ENCODE assay signal across 33 cellular contexts in the genomic region with DNA sequence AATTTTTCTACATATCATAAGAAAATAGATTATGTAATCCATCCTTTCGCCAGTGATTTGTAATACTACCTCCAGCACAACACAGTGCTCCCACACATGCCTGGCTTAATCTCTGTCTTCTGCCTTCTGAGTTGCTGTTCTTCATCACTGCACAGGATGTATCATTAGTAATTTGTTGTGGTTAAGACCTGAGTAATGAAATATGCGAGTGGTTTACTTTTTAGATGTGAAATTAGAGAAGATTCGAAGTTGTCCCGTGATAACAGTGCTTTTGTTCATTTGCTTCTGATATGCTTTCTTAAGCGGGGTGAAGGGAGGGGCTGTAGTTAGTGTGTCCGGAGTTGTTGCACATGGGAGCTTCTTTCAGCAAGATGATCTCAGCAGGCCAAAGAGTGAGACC. TPM values are rescaled to one million over a fixed set of nuclear protein-coding genes. Genes with fewer than 3 reads are reported as not detected.
A peak's percentile ranks its signal among the peaks of the same experiment; 100 is the strongest.
DNase-seq lines count a peak whose midpoint lies in the region; ATAC-seq, FAIRE-seq and TF ChIP-seq lines count a peak whose summit lies in the region.
"Had no signal": no experiment of that assay in that cellular context is flagged by ENCODE, and none has a peak within 500 bp of the region (broad histone marks: within the 10 kb centered on the region; RNA-seq: fewer than 3 reads in every experiment).

No MANE protein-coding gene starts in this region.

- peak; percentile 10 for DNase-seq in EH (ENCODE audit: low read depth)
- DNase-seq in NCI-H82 (lab: John Stamatoyannopoulos, UW), result peak; percentile 39
- peak; percentile 18 to 42 for DNase-seq in cardiac fibroblast (ENCODE audit: low read depth in 2 of 2)
- DNase-seq in kidney glomerular epithelial cell (lab: John Stamatoyannopoulos, UW), result peak; percentile 92
- DNase-seq in activated T-helper 2 cell treated with anti-CD3 and anti-CD28 coated beads, Interferon-gamma antibody, Interleukin-2, Interleukin-4, amounts not matched to agents 10 μg/mL and 5 μg/mL and 100 μg/mL, durations not matched to agents 14 hours and 24 hours and 36 hours (ENCODE audit: low spot score), result no peak
- no peak for DNase-seq in putamen (ENCODE audit: low spot score)
- no peak for DNase-seq in psoas muscle
- no peak for DNase-seq in frontal cortex (ENCODE audit: low spot score in 2 of 2)
- DNase-seq: activated CD4-positive, alpha-beta T cell treated with anti-CD3 and anti-CD28 coated beads for 1 hour; activated CD8-positive, alpha-beta T cell treated with anti-CD3 and anti-CD28 coated beads, Interleukin-2, amount 10 ng/mL, durations not matched to agents 7 days and 5 days; activated naive CD4-positive, alpha-beta T cell treated with anti-CD3 and anti-CD28 coated beads for 36 hours; activated T-cell treated with anti-CD3 and anti-CD28 coated beads, Interleukin-2, amount 50 U/mL, for 24 hours; amygdala; caudate nucleus; foreskin melanocyte; hippocampal formation; mesendoderm; naive B cell; NCI-H1436 treated with DMSO at 0.1 percent for 48 hours; NCI-H524 treated with DMSO at 0.1 percent for 48 hours; stimulated activated CD4-positive, alpha-beta T cell treated with anti-CD3 and anti-CD28 coated beads, Interleukin-1b, Interleukin-23, amount 100 ng/mL, for 48 hours; T-cell had no signal

- no peak overlapping the region for H3K27ac Mint-ChIP-seq in activated T-helper 2 cell treated with anti-CD3 and anti-CD28 coated beads, Interferon-gamma antibody, Interleukin-2, Interleukin-4, amounts not matched to agents 10 μg/mL and 5 μg/mL and 100 μg/mL, durations not matched to agents 14 hours and 24 hours and 36 hours
- H3K27ac Mint-ChIP-seq: activated CD8-positive, alpha-beta T cell treated with anti-CD3 and anti-CD28 coated beads, Interleukin-2, amount 10 ng/mL, durations not matched to agents 7 days and 5 days; activated naive CD4-positive, alpha-beta T cell treated with anti-CD3 and anti-CD28 coated beads for 36 hours; activated T-cell treated with anti-CD3 and anti-CD28 coated beads, Interleukin-2, amount 50 U/mL, for 24 hours; naive B cell; stimulated activated effector memory CD8-positive, alpha-beta T cell treated with anti-CD3 and anti-CD28 coated beads, Interleukin-12 subunit alpha, Interleukin-12 subunit beta, amount 100 ng/mL, for 72 hours; T-cell had no signal

- H3K4me1 Mint-ChIP-seq in activated T-helper 2 cell treated with anti-CD3 and anti-CD28 coated beads, Interferon-gamma antibody, Interleukin-2, Interleukin-4, amounts not matched to agents 10 μg/mL and 5 μg/mL and 100 μg/mL, durations not matched to agents 14 hours and 24 hours and 36 hours (ENCODE audit: low read depth), result peaks cover 3% of the 10 kb centered on the region

- no peaks in the 10 kb centered on the region for H3K4me1 ChIP-seq in psoas muscle

- H3K27me3 ChIP-seq in psoas muscle (ENCODE audit: insufficient read depth in 3 of 3, low read length in 2 of 3), result peaks cover 0 to 12% (median 0%) of the 10 kb centered on the region in 3 donors

- no peak overlapping the region for H3K4me3 Mint-ChIP-seq in activated T-helper 2 cell treated with anti-CD3 and anti-CD28 coated beads, Interferon-gamma antibody, Interleukin-2, Interleukin-4, amounts not matched to agents 10 μg/mL and 5 μg/mL and 100 μg/mL, durations not matched to agents 14 hours and 24 hours and 36 hours (ENCODE audit: low read depth)
- H3K4me3 Mint-ChIP-seq: activated CD8-positive, alpha-beta T cell treated with anti-CD3 and anti-CD28 coated beads, Interleukin-2, amount 10 ng/mL, durations not matched to agents 7 days and 5 days; activated naive CD4-positive, alpha-beta T cell treated with anti-CD3 and anti-CD28 coated beads for 36 hours; activated T-cell treated with anti-CD3 and anti-CD28 coated beads, Interleukin-2, amount 50 U/mL, for 24 hours; IgD-negative memory B cell; naive B cell; stimulated activated effector memory CD8-positive, alpha-beta T cell treated with anti-CD3 and anti-CD28 coated beads, Interleukin-12 subunit alpha, Interleukin-12 subunit beta, amount 100 ng/mL, for 72 hours; T-cell had no signal

- no peaks in the 10 kb centered on the region for H3K9me3 ChIP-seq in psoas muscle

- H3K36me3 ChIP-seq in psoas muscle (ENCODE audit: insufficient read depth in 1 of 2, low read depth in 1 of 2), result no peaks in the 10 kb centered on the region

- peaks cover 17% of the 10 kb centered on the region for H3K27me3 Mint-ChIP-seq in activated T-helper 2 cell treated with anti-CD3 and anti-CD28 coated beads, Interferon-gamma antibody, Interleukin-2, Interleukin-4, amounts not matched to agents 10 μg/mL and 5 μg/mL and 100 μg/mL, durations not matched to agents 14 hours and 24 hours and 36 hours (ENCODE audit: low read depth)
- H3K27me3 Mint-ChIP-seq: activated T-cell treated with anti-CD3 and anti-CD28 coated beads, Interleukin-2, amount 50 U/mL, for 24 hours had no signal

- intact Hi-C loops in activated T-helper 2 cell treated with anti-CD3 and anti-CD28 coated beads, Interferon-gamma antibody, Interleukin-2, Interleukin-4, amounts not matched to agents 10 μg/mL and 5 μg/mL and 100 μg/mL, durations not matched to agents 14 hours and 24 hours and 36 hours (cut with micrococcal nuclease), result no loop called here
- intact Hi-C loops in psoas muscle (cut with DNase I), result no loop called here

- ATAC-seq in psoas muscle, result no peak
- ATAC-seq: activated CD8-positive, alpha-beta T cell treated with anti-CD3 and anti-CD28 coated beads, Interleukin-2, amount 10 ng/mL, durations not matched to agents 7 days and 5 days; Right ventricle myocardium inferior; stimulated activated effector memory CD8-positive, alpha-beta T cell treated with anti-CD3 and anti-CD28 coated beads, Interleukin-12 subunit alpha, Interleukin-12 subunit beta, amount 100 ng/mL, for 72 hours; T-cell had no signal

- FAIRE-seq in frontal cortex (lab: Jason Lieb, UNC), result no peak
- FAIRE-seq: D721Med, endothelial cell of umbilical vein, urothelium cell line had no signal

- no peaks in the 10 kb centered on the region for H3K9me3 Mint-ChIP-seq in activated T-helper 2 cell treated with anti-CD3 and anti-CD28 coated beads, Interferon-gamma antibody, Interleukin-2, Interleukin-4, amounts not matched to agents 10 μg/mL and 5 μg/mL and 100 μg/mL, durations not matched to agents 14 hours and 24 hours and 36 hours
- H3K9me3 Mint-ChIP-seq: activated naive CD4-positive, alpha-beta T cell treated with anti-CD3 and anti-CD28 coated beads for 36 hours; activated T-cell treated with anti-CD3 and anti-CD28 coated beads, Interleukin-2, amount 50 U/mL, for 24 hours; IgD-negative memory B cell; naive B cell; stimulated activated effector memory CD8-positive, alpha-beta T cell treated with anti-CD3 and anti-CD28 coated beads, Interleukin-12 subunit alpha, Interleukin-12 subunit beta, amount 100 ng/mL, for 72 hours; T-cell had no signal

- TF ChIP-seq CTCF in cardiac fibroblast (IDR thresholded peaks at IDR 0.05; ENCODE audit: low read depth, low read length) (no peak), psoas muscle (IDR thresholded peaks at IDR 0.05) (no peak)

- WGBS in psoas muscle, 3 donors, result 62 to 79% (median 66%) methylated on average over 6 of the region's 6 CpGs

- H3K4me3 ChIP-seq in cardiac fibroblast (replicated peaks in 1 of 2; ENCODE audit: low read depth in 2 of 2, low read length in 2 of 2), result no peak overlapping the region
- no peak overlapping the region for H3K4me3 ChIP-seq in psoas muscle

- no peaks in the 10 kb centered on the region for H3K36me3 Mint-ChIP-seq in activated T-helper 2 cell treated with anti-CD3 and anti-CD28 coated beads, Interferon-gamma antibody, Interleukin-2, Interleukin-4, amounts not matched to agents 10 μg/mL and 5 μg/mL and 100 μg/mL, durations not matched to agents 14 hours and 24 hours and 36 hours (ENCODE audit: low read depth)
- H3K36me3 Mint-ChIP-seq: IgD-negative memory B cell; naive B cell; stimulated activated effector memory CD8-positive, alpha-beta T cell treated with anti-CD3 and anti-CD28 coated beads, Interleukin-12 subunit alpha, Interleukin-12 subunit beta, amount 100 ng/mL, for 72 hours; T-cell had no signal

- H3K27ac ChIP-seq in psoas muscle, result no peak overlapping the region

RNA-seq across cellular contexts. Expression of gene KRT85, which starts 18.1 kb away (rescaled TPM):
- total RNA-seq in activated T-helper 2 cell treated with anti-CD3 and anti-CD28 coated beads, Interferon-gamma antibody, Interleukin-2, Interleukin-4, amounts not matched to agents 10 μg/mL and 5 μg/mL and 100 μg/mL, durations not matched to agents 14 hours and 24 hours and 36 hours, result not detected in 2 replicates
- not detected for total RNA-seq in psoas muscle
- not detected for polyA plus RNA-seq in psoas muscle
- not detected for total RNA-seq in frontal cortex
- total RNA-seq: activated CD8-positive, alpha-beta T cell treated with anti-CD3 and anti-CD28 coated beads, Interleukin-2, amount 10 ng/mL, durations not matched to agents 7 days and 5 days; activated naive CD4-positive, alpha-beta T cell treated with anti-CD3 and anti-CD28 coated beads for 36 hours; dermis microvascular lymphatic vessel endothelial cell; endothelial cell of umbilical vein; H4; Right ventricle myocardium inferior; T-cell had no signal
- polyA plus RNA-seq: BJ, endothelial cell of umbilical vein, IgD-negative memory B cell had no signal

RNA-seq across cellular contexts. Expression of gene KRT83, which starts 28.0 kb away (rescaled TPM):
- not detected in 2 replicates for total RNA-seq in activated T-helper 2 cell treated with anti-CD3 and anti-CD28 coated beads, Interferon-gamma antibody, Interleukin-2, Interleukin-4, amounts not matched to agents 10 μg/mL and 5 μg/mL and 100 μg/mL, durations not matched to agents 14 hours and 24 hours and 36 hours
- total RNA-seq in psoas muscle (not detected), frontal cortex (not detected)
- polyA plus RNA-seq in psoas muscle, result not detected
- total RNA-seq: activated CD8-positive, alpha-beta T cell treated with anti-CD3 and anti-CD28 coated beads, Interleukin-2, amount 10 ng/mL, durations not matched to agents 7 days and 5 days; activated naive CD4-positive, alpha-beta T cell treated with anti-CD3 and anti-CD28 coated beads for 36 hours; dermis microvascular lymphatic vessel endothelial cell; endothelial cell of umbilical vein; H4; Right ventricle myocardium inferior; skeletal muscle tissue; T-cell had no signal
- polyA plus RNA-seq: endothelial cell of umbilical vein, IgD-negative memory B cell had no signal

RNA-seq across cellular contexts. Expression of gene KRT84, which starts 36.3 kb away (rescaled TPM):
- total RNA-seq in activated T-helper 2 cell treated with anti-CD3 and anti-CD28 coated beads, Interferon-gamma antibody, Interleukin-2, Interleukin-4, amounts not matched to agents 10 μg/mL and 5 μg/mL and 100 μg/mL, durations not matched to agents 14 hours and 24 hours and 36 hours, result not detected in 2 replicates
- total RNA-seq in psoas muscle, result not detected
- polyA plus RNA-seq in psoas muscle, result not detected
- not detected for total RNA-seq in frontal cortex
- total RNA-seq: activated CD8-positive, alpha-beta T cell treated with anti-CD3 and anti-CD28 coated beads, Interleukin-2, amount 10 ng/mL, durations not matched to agents 7 days and 5 days; activated naive CD4-positive, alpha-beta T cell treated with anti-CD3 and anti-CD28 coated beads for 36 hours; dermis microvascular lymphatic vessel endothelial cell; endothelial cell of umbilical vein; H4; MCF 10A; Right ventricle myocardium inferior; skeletal muscle tissue; T-cell had no signal
- polyA plus RNA-seq: BJ, endothelial cell of umbilical vein, IgD-negative memory B cell had no signal

RNA-seq across cellular contexts. Expression of gene KRT82, which starts 56.9 kb away (rescaled TPM):
- not detected in 2 replicates for total RNA-seq in activated T-helper 2 cell treated with anti-CD3 and anti-CD28 coated beads, Interferon-gamma antibody, Interleukin-2, Interleukin-4, amounts not matched to agents 10 μg/mL and 5 μg/mL and 100 μg/mL, durations not matched to agents 14 hours and 24 hours and 36 hours
- not detected for total RNA-seq in psoas muscle
- not detected for polyA plus RNA-seq in psoas muscle
- total RNA-seq in frontal cortex, result not detected
- total RNA-seq: activated CD8-positive, alpha-beta T cell treated with anti-CD3 and anti-CD28 coated beads, Interleukin-2, amount 10 ng/mL, durations not matched to agents 7 days and 5 days; activated naive CD4-positive, alpha-beta T cell treated with anti-CD3 and anti-CD28 coated beads for 36 hours; dermis microvascular lymphatic vessel endothelial cell; endothelial cell of umbilical vein; H4; MCF 10A; Right ventricle myocardium inferior; skeletal muscle tissue; T-cell had no signal
- polyA plus RNA-seq: BJ, endothelial cell of umbilical vein, IgD-negative memory B cell had no signal

RNA-seq across cellular contexts. Expression of gene KRT81, which starts 57.9 kb away (rescaled TPM):
- not detected in 2 replicates for total RNA-seq in activated T-helper 2 cell treated with anti-CD3 and anti-CD28 coated beads, Interferon-gamma antibody, Interleukin-2, Interleukin-4, amounts not matched to agents 10 μg/mL and 5 μg/mL and 100 μg/mL, durations not matched to agents 14 hours and 24 hours and 36 hours
- total RNA-seq in psoas muscle, result not detected
- polyA plus RNA-seq in psoas muscle, result under 1 TPM in 2 of 3 donors, not detected in 1; 0.03 to 0.14 TPM
- total RNA-seq in frontal cortex, result not detected
- total RNA-seq: activated naive CD4-positive, alpha-beta T cell treated with anti-CD3 and anti-CD28 coated beads for 36 hours; endothelial cell of umbilical vein; Right ventricle myocardium inferior; skeletal muscle tissue had no signal
- polyA plus RNA-seq: endothelial cell of umbilical vein, IgD-negative memory B cell had no signal

Comparison
In these comparisons a context has a peak if more than half of its experiments do, and no peak if none do; other contexts are left out.
1. DNase-seq: peak in EH (single experiment), NCI-H82 (single experiment), cardiac fibroblast (2 of 2) and kidney glomerular epithelial cell (single experiment); none in activated T-helper 2 cell treated with anti-CD3 and anti-CD28 coated beads, Interferon-gamma antibody, Interleukin-2, Interleukin-4, amounts not matched to agents 10 μg/mL and 5 μg/mL and 100 μg/mL, durations not matched to agents 14 hours and 24 hours and 36 hours (single experiment), putamen (single experiment), psoas muscle (0 of 2) and frontal cortex (0 of 2).